Comparison of ENCODE assay signal across 1 cellular context in genomic region chr3:16181361-16181760, GRCh38.
TF ChIP-seq lines count a peak whose summit lies in the region.

No MANE protein-coding gene starts in this region.

TF ChIP-seq in HepG2, 621 proteins besides CTCF, POLR2A, EP300 and RAD21:
- TF ChIP-seq, protein P1, sequence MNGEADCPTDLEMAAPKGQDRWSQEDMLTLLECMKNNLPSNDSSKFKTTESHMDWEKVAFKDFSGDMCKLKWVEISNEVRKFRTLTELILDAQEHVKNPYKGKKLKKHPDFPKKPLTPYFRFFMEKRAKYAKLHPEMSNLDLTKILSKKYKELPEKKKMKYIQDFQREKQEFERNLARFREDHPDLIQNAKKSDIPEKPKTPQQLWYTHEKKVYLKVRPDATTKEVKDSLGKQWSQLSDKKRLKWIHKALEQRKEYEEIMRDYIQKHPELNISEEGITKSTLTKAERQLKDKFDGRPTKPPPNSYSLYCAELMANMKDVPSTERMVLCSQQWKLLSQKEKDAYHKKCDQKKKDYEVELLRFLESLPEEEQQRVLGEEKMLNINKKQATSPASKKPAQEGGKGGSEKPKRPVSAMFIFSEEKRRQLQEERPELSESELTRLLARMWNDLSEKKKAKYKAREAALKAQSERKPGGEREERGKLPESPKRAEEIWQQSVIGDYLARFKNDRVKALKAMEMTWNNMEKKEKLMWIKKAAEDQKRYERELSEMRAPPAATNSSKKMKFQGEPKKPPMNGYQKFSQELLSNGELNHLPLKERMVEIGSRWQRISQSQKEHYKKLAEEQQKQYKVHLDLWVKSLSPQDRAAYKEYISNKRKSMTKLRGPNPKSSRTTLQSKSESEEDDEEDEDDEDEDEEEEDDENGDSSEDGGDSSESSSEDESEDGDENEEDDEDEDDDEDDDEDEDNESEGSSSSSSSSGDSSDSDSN (CRISPR knock-in tag; IDR thresholded peaks at IDR 0.05): no peak
- TF ChIP-seq ZNF788 (CRISPR knock-in tag; IDR thresholded peaks at IDR 0.05; ENCODE audit: borderline replicate concordance) (no peak), BCL6 (CRISPR knock-in tag; IDR thresholded peaks at IDR 0.05) (no peak), HOXD1 (CRISPR knock-in tag; IDR thresholded peaks at IDR 0.05) (no peak), ZNF558 (CRISPR knock-in tag; IDR thresholded peaks at IDR 0.05; ENCODE audit: borderline replicate concordance) (no peak), ZNF530 (CRISPR knock-in tag; IDR thresholded peaks at IDR 0.05; ENCODE audit: low read depth) (no peak), KDM2A (CRISPR knock-in tag; IDR thresholded peaks at IDR 0.05; ENCODE audit: borderline replicate concordance, low read depth) (no peak), RXRA (CRISPR knock-in tag; IDR thresholded peaks at IDR 0.05) (no peak), IKZF5 (CRISPR knock-in tag; IDR thresholded peaks at IDR 0.05) (no peak), PCBP1 (IDR thresholded peaks at IDR 0.05; ENCODE audit: borderline replicate concordance, low read depth, low read length) (no peak), NR1H2 (CRISPR knock-in tag; IDR thresholded peaks at IDR 0.05; ENCODE audit: borderline replicate concordance, low read depth) (no peak)
